In genomic region chr12:71799105-71799504, GRCh38 we compare ENCODE assay signal across 11 cellular contexts. TPM values are rescaled to one million over a fixed set of nuclear protein-coding genes. Genes with fewer than 3 reads are reported as not detected.
A peak's percentile ranks its signal among the peaks of the same experiment; 100 is the strongest.
DNase-seq lines count a peak whose midpoint lies in the region; ATAC-seq and TF ChIP-seq lines count a peak whose summit lies in the region.
"Had no signal": no experiment of that assay in that cellular context is flagged by ENCODE, and none has a peak within 500 bp of the region (broad histone marks: within the 10 kb centered on the region; RNA-seq: fewer than 3 reads in every experiment).

No MANE protein-coding gene starts in this region.

- no peaks in the 10 kb centered on the region for H3K36me3 Mint-ChIP-seq in HFFc6 (ENCODE audit: low read depth)
- H3K36me3 Mint-ChIP-seq in CD8-positive, alpha-beta memory T cell, result no peaks in the 10 kb centered on the region
- H3K36me3 Mint-ChIP-seq: memory B cell had no signal

- H3K9ac ChIP-seq in skeletal muscle tissue (ENCODE audit: low read depth in 1 of 3, low read length in 3 of 3), result no peak overlapping the region

- H3K4me3 ChIP-seq in fibroblast of the aortic adventitia (ENCODE audit: low read depth, low read length) (no peak overlapping the region), skeletal muscle tissue (ENCODE audit: low read length in 3 of 3) (no peak overlapping the region)
- H3K4me3 ChIP-seq in CD8-positive, alpha-beta memory T cell (ENCODE audit: low read length), result no peak overlapping the region
- H3K4me3 ChIP-seq: thyroid gland had no signal

- H3K4me3 Mint-ChIP-seq in HFFc6, result peak overlapping the region; percentile 46
- no peak overlapping the region for H3K4me3 Mint-ChIP-seq in CD8-positive, alpha-beta memory T cell
- H3K4me3 Mint-ChIP-seq: memory B cell had no signal

- DNase-seq in HFFc6 (peak; percentile 33), RWPE1 (ENCODE audit: low spot score) (peak; percentile 6), fibroblast of the aortic adventitia (ENCODE audit: low read depth) (peak; percentile 28)
- no peak for DNase-seq in CD8-positive, alpha-beta memory T cell
- DNase-seq: DMS53, NCI-H1436 treated with DMSO at 0.1 percent for 48 hours, thyroid gland had no signal

- no peaks in the 10 kb centered on the region for H3K36me3 ChIP-seq in skeletal muscle tissue (ENCODE audit: control insufficient read depth in 3 of 3, insufficient read depth in 3 of 3, low read length in 3 of 3)
- H3K36me3 ChIP-seq in CD8-positive, alpha-beta memory T cell (ENCODE audit: insufficient read depth, low read length), result no peaks in the 10 kb centered on the region
- H3K36me3 ChIP-seq: thyroid gland had no signal

- H3K9me3 Mint-ChIP-seq in HFFc6, result no peaks in the 10 kb centered on the region
- H3K9me3 Mint-ChIP-seq in CD8-positive, alpha-beta memory T cell, result no peaks in the 10 kb centered on the region

- ATAC-seq in GM19023 (IDR thresholded peaks at IDR 0.05; ENCODE audit: unreplicated experiment) (no peak), esophagus mucosa (no peak)

- H3K27me3 Mint-ChIP-seq in HFFc6 (ENCODE audit: insufficient read depth), result peaks cover 2% of the 10 kb centered on the region; the same call in 1 of the 2 replicates
- peaks cover 8 to 10% of the 10 kb centered on the region in 2 donors for H3K27me3 Mint-ChIP-seq in CD8-positive, alpha-beta memory T cell
- H3K27me3 Mint-ChIP-seq: memory B cell had no signal

- POLR2A ChIA-PET in RWPE1 (lab: Yijun Ruan, JAX; ENCODE audit: low non-redundant PET), result no interaction called here
- POLR2A ChIA-PET in CD8-positive, alpha-beta memory T cell (lab: Charles Lee), result no interaction called here

- CTCF ChIA-PET in RWPE1 (lab: Yijun Ruan, JAX), result no interaction called here
- CTCF ChIA-PET in CD8-positive, alpha-beta memory T cell (lab: Charles Lee), result no interaction called here

- H3K4me1 Mint-ChIP-seq in HFFc6 (ENCODE audit: low read depth), result peaks cover 23% of the 10 kb centered on the region
- no peaks in the 10 kb centered on the region for H3K4me1 Mint-ChIP-seq in CD8-positive, alpha-beta memory T cell
- H3K4me1 Mint-ChIP-seq: memory B cell had no signal

- no peak for TF ChIP-seq CTCF in HFFc6 (IDR thresholded peaks at IDR 0.05)
- no peak for TF ChIP-seq CTCF in RWPE1 (conservative IDR thresholded peaks at IDR 0.05; ENCODE audit: low read depth)
- TF ChIP-seq CTCF in fibroblast of the aortic adventitia (IDR thresholded peaks at IDR 0.05; ENCODE audit: insufficient read depth, low read length), result no peak

- H3K27ac ChIP-seq in RWPE1, result no peak overlapping the region
- H3K27ac ChIP-seq in skeletal muscle tissue (ENCODE audit: low read depth, low read length), result peak overlapping the region; percentile 28
- no peak overlapping the region for H3K27ac ChIP-seq in CD8-positive, alpha-beta memory T cell (ENCODE audit: low read depth, low read length)
- H3K27ac ChIP-seq: thyroid gland had no signal

- H3K9me3 ChIP-seq in skeletal muscle tissue (ENCODE audit: control insufficient read depth in 3 of 3, low read length in 3 of 3), result no peaks in the 10 kb centered on the region
- no peaks in the 10 kb centered on the region for H3K9me3 ChIP-seq in CD8-positive, alpha-beta memory T cell (ENCODE audit: low read length)
- H3K9me3 ChIP-seq: thyroid gland had no signal

- H3K27ac Mint-ChIP-seq in HFFc6, result peak overlapping the region; percentile 74
- no peak overlapping the region for H3K27ac Mint-ChIP-seq in CD8-positive, alpha-beta memory T cell
- H3K27ac Mint-ChIP-seq: memory B cell had no signal

- H3K4me1 ChIP-seq in skeletal muscle tissue (ENCODE audit: control insufficient read depth in 3 of 3, insufficient read depth in 3 of 3, low read length in 3 of 3), result no peaks in the 10 kb centered on the region
- no peaks in the 10 kb centered on the region for H3K4me1 ChIP-seq in CD8-positive, alpha-beta memory T cell (ENCODE audit: insufficient read depth, low read length)
- H3K4me1 ChIP-seq: thyroid gland had no signal

- H3K27me3 ChIP-seq in skeletal muscle tissue (ENCODE audit: control insufficient read depth in 3 of 3, insufficient read depth in 3 of 3, low read length in 3 of 3), result peaks cover 0 to under 1% (median under 1%) of the 10 kb centered on the region in 3 donors
- H3K27me3 ChIP-seq in CD8-positive, alpha-beta memory T cell (ENCODE audit: insufficient read depth, low read length, poor library complexity, severe bottlenecking), result no peaks in the 10 kb centered on the region
- H3K27me3 ChIP-seq: thyroid gland had no signal

RNA-seq across cellular contexts. Expression of gene TBC1D15, which starts 40.5 kb away (rescaled TPM):
- 10 to 100 TPM; 27.3 to 39.1 (median 32.9) TPM for total RNA-seq in HFFc6 (2021; fragmentation: NEBNext Ultra II Directional; extraction: Animal tissue kit (Norgen Biotek cat#: 25700))
- total RNA-seq in fibroblast of the aortic adventitia (ENCODE audit: low replicate concordance) (41.8 and 46.5 TPM in 2 replicates), skeletal muscle tissue (20.9 TPM), esophagus mucosa (17.7 TPM)
- total RNA-seq in CD8-positive, alpha-beta memory T cell, result 10 to 100 TPM; 38.1 to 39.5 TPM
- polyA plus RNA-seq in CD8-positive, alpha-beta memory T cell, result 36.6 TPM

RNA-seq across cellular contexts. Expression of gene RAB21, which starts 44.4 kb away (rescaled TPM):
- total RNA-seq in HFFc6 (2021; fragmentation: NEBNext Ultra II Directional; extraction: Animal tissue kit (Norgen Biotek cat#: 25700)), result 10 to 100 TPM; 79.3 to 93.5 (median 86.6) TPM
- total RNA-seq in fibroblast of the aortic adventitia (ENCODE audit: low replicate concordance) (14.2 and 37.5 TPM in 2 replicates), skeletal muscle tissue (9.9 TPM), esophagus mucosa (60.7 TPM)
- 100 to 1,000 TPM; 100 to 106 TPM for total RNA-seq in CD8-positive, alpha-beta memory T cell
- polyA plus RNA-seq in CD8-positive, alpha-beta memory T cell, result 39.3 TPM

Comparison
In these comparisons a context has a peak if more than half of its experiments do, and no peak if none do; other contexts are left out.
1. DNase-seq: peak in HFFc6 (single experiment), RWPE1 (single experiment) and fibroblast of the aortic adventitia (single experiment); none in CD8-positive, alpha-beta memory T cell (0 of 5).